ENCODE assay signal across 9 cellular contexts in the genomic region with DNA sequence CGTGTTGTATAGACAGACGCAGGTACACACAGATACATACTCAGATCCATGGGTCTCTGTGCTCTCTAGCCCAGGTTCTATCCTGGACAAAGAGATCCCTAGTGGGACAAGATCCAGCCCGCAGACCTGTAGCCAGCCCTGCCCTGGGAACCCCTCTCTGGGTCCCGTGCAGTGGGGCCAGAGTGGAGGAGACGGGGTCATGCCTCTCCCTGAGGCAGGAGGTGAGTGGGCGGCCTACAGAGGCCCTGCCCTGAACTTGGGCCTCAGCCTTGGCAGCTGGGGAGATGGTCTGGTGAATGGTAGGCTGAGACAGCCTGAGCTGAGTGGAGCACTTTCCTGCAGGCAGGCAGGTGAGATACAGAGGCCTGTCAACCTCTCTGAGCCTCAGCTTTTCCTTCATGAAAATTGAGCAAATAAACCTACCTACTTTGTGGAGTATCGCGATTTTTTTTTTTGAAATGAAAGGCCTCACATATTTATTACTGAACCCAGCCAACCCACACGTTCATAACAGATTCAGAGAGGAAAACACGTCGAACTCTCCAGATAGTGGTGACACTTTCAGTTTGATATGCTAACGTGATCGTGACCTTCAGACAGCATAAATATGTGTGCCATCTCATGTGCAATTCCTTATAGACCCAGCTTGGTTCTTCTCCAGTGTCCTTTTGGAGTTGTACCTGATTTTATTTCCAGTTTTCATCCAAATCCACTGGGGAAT. TPM values are rescaled to one million over a fixed set of nuclear protein-coding genes. Genes with fewer than 3 reads are reported as not detected.
DNase-seq lines count a peak whose midpoint lies in the region; ATAC-seq, FAIRE-seq and TF ChIP-seq lines count a peak whose summit lies in the region.
"Had no signal": no experiment of that assay in that cellular context is flagged by ENCODE, and none has a peak within 500 bp of the region (broad histone marks: within the 10 kb centered on the region; RNA-seq: fewer than 3 reads in every experiment).

No MANE protein-coding gene starts in this region.

- intact Hi-C loops in kidney (cut with DNase I): no loop called here

- peaks cover 0 to 11% of the 10 kb centered on the region in 2 donors for H3K4me1 ChIP-seq in kidney (ENCODE audit: control insufficient read depth in 1 of 2, insufficient read depth in 1 of 2, low read depth in 1 of 2, low read length in 2 of 2)

- no peaks in the 10 kb centered on the region for H3K9me3 Mint-ChIP-seq in activated CD8-positive, alpha-beta T cell treated with anti-CD3 and anti-CD28 coated beads, Interleukin-2, amount 10 ng/mL, durations not matched to agents 7 days and 5 days (ENCODE audit: insufficient read depth)

- peak overlapping the region; percentile 90 for H3K27ac Mint-ChIP-seq in activated CD8-positive, alpha-beta T cell treated with anti-CD3 and anti-CD28 coated beads, Interleukin-2, amount 10 ng/mL, durations not matched to agents 7 days and 5 days

- peak overlapping the region; percentile 27 to 71 for H3K27ac ChIP-seq in kidney (ENCODE audit: low read depth in 2 of 2, low read length in 2 of 2)

- peaks cover 0 to 2% of the 10 kb centered on the region in 2 donors for H3K36me3 ChIP-seq in kidney (ENCODE audit: control insufficient read depth in 1 of 2, insufficient read depth in 2 of 2, low read length in 2 of 2)

- peaks cover 57% of the 10 kb centered on the region for H3K4me1 Mint-ChIP-seq in activated CD8-positive, alpha-beta T cell treated with anti-CD3 and anti-CD28 coated beads, Interleukin-2, amount 10 ng/mL, durations not matched to agents 7 days and 5 days (ENCODE audit: low read depth)

- H3K9me3 ChIP-seq in kidney (ENCODE audit: control insufficient read depth in 1 of 2, low read length in 2 of 2): no peaks in the 10 kb centered on the region
- H3K9me3 ChIP-seq: SK-N-SH had no signal

- H3K27me3 Mint-ChIP-seq in activated CD8-positive, alpha-beta T cell treated with anti-CD3 and anti-CD28 coated beads, Interleukin-2, amount 10 ng/mL, durations not matched to agents 7 days and 5 days (ENCODE audit: low read depth): no peaks in the 10 kb centered on the region

- no peak overlapping the region for H3K9ac ChIP-seq in kidney (ENCODE audit: low read length in 2 of 2)
- H3K9ac ChIP-seq: SK-N-SH had no signal

- ATAC-seq in activated CD8-positive, alpha-beta T cell treated with anti-CD3 and anti-CD28 coated beads, Interleukin-2, amount 10 ng/mL, durations not matched to agents 7 days and 5 days: no peak
- ATAC-seq in HG02798 (IDR thresholded peaks at IDR 0.05; ENCODE audit: poor library complexity, unreplicated experiment): no peak
- no peak for ATAC-seq in HG02852 (IDR thresholded peaks at IDR 0.05; ENCODE audit: unreplicated experiment)

- TF ChIP-seq POLR2A in GM19193 (IDR thresholded peaks at IDR 0.05; ENCODE audit: extremely low read depth, insufficient read depth, insufficient read length): peak; percentile 33

- CTCF ChIA-PET in activated CD8-positive, alpha-beta T cell treated with anti-CD3 and anti-CD28 coated beads, Interleukin-2, amount 10 ng/mL, durations not matched to agents 7 days and 5 days (lab: Charles Lee): interaction anchor here (0.6 to 0.7 kb wide), 3 partner anchors 8 to 37 kb away, joined by 3 to 4 read pairs (median 3); no protein-coding TSS in a partner anchor

- H3K36me3 Mint-ChIP-seq in activated CD8-positive, alpha-beta T cell treated with anti-CD3 and anti-CD28 coated beads, Interleukin-2, amount 10 ng/mL, durations not matched to agents 7 days and 5 days (ENCODE audit: low read depth): peaks cover 19% of the 10 kb centered on the region

- peak; percentile 54 for DNase-seq in activated CD8-positive, alpha-beta T cell treated with anti-CD3 and anti-CD28 coated beads, Interleukin-2, amount 10 ng/mL, durations not matched to agents 7 days and 5 days
- no peak for DNase-seq in kidney
- peak; percentile 17 to 35 for DNase-seq in stimulated activated CD4-positive, alpha-beta T cell treated with anti-CD3 and anti-CD28 coated beads, Interleukin-4, amount 100 ng/mL, for 4 hours
- DNase-seq in islet precursor cell: no peak
- DNase-seq in 8988T: no peak
- DNase-seq: SK-N-SH had no signal

- POLR2A ChIA-PET in activated CD8-positive, alpha-beta T cell treated with anti-CD3 and anti-CD28 coated beads, Interleukin-2, amount 10 ng/mL, durations not matched to agents 7 days and 5 days (lab: Charles Lee): interaction anchor here (0.6 to 2.3 kb wide), 5 partner anchors 10 to 197 kb away, joined by 3 to 28 read pairs (median 6); a partner anchor contains a TSS

- no peak overlapping the region for H3K4me3 ChIP-seq in kidney (ENCODE audit: low read length in 2 of 2)

- no peak for TF ChIP-seq CTCF in kidney (IDR thresholded peaks at IDR 0.05; ENCODE audit: borderline replicate concordance, extremely low read depth, insufficient read depth)

- H3K4me3 Mint-ChIP-seq in activated CD8-positive, alpha-beta T cell treated with anti-CD3 and anti-CD28 coated beads, Interleukin-2, amount 10 ng/mL, durations not matched to agents 7 days and 5 days: peak overlapping the region; percentile 54

- FAIRE-seq in kidney (lab: Jason Lieb, UNC): no peak

RNA-seq across cellular contexts. Expression of a gene that starts 3.4 kb away (rescaled TPM):
- 100 to 1,000 TPM; 462 to 469 TPM for total RNA-seq in activated CD8-positive, alpha-beta T cell treated with anti-CD3 and anti-CD28 coated beads, Interleukin-2, amount 10 ng/mL, durations not matched to agents 7 days and 5 days
- 181 TPM for total RNA-seq in kidney
- polyA plus RNA-seq in kidney (ENCODE audit: insufficient read depth, low read depth, low replicate concordance): 117 TPM

RNA-seq across cellular contexts. Expression of a gene that starts 10.6 kb away (rescaled TPM):
- 1 to 10 TPM; 3.7 to 4.2 TPM for total RNA-seq in activated CD8-positive, alpha-beta T cell treated with anti-CD3 and anti-CD28 coated beads, Interleukin-2, amount 10 ng/mL, durations not matched to agents 7 days and 5 days
- 6.3 TPM for total RNA-seq in kidney
- 0.82 TPM for polyA plus RNA-seq in kidney (ENCODE audit: insufficient read depth, low read depth, low replicate concordance)

RNA-seq across cellular contexts. Expression of a gene that starts 38.0 kb away (rescaled TPM):
- total RNA-seq in activated CD8-positive, alpha-beta T cell treated with anti-CD3 and anti-CD28 coated beads, Interleukin-2, amount 10 ng/mL, durations not matched to agents 7 days and 5 days: 100 to 1,000 TPM; 199 to 215 TPM
- 87.7 TPM for total RNA-seq in kidney
- 245 TPM for polyA plus RNA-seq in kidney (ENCODE audit: insufficient read depth, low read depth, low replicate concordance)

RNA-seq across cellular contexts. Expression of a gene that starts 55.5 kb away (rescaled TPM):
- 10 to 100 TPM; 30.1 to 34.5 TPM for total RNA-seq in activated CD8-positive, alpha-beta T cell treated with anti-CD3 and anti-CD28 coated beads, Interleukin-2, amount 10 ng/mL, durations not matched to agents 7 days and 5 days
- 54.5 TPM for total RNA-seq in kidney
- polyA plus RNA-seq in kidney (ENCODE audit: insufficient read depth, low read depth, low replicate concordance): 76.1 TPM

RNA-seq across cellular contexts. Expression of a gene that starts 58.6 kb away (rescaled TPM):
- total RNA-seq in activated CD8-positive, alpha-beta T cell treated with anti-CD3 and anti-CD28 coated beads, Interleukin-2, amount 10 ng/mL, durations not matched to agents 7 days and 5 days: under 1 TPM in 1 of 2 experiments, not detected in 1; 0.08 TPM
- 2.0 TPM for total RNA-seq in kidney
- not detected for polyA plus RNA-seq in kidney (ENCODE audit: insufficient read depth, low read depth, low replicate concordance)

Comparison
In these comparisons a context has a peak if more than half of its experiments do, and no peak if none do; other contexts are left out.
1. DNase-seq: peak in activated CD8-positive, alpha-beta T cell treated with anti-CD3 and anti-CD28 coated beads, Interleukin-2, amount 10 ng/mL, durations not matched to agents 7 days and 5 days (single experiment) and stimulated activated CD4-positive, alpha-beta T cell treated with anti-CD3 and anti-CD28 coated beads, Interleukin-4, amount 100 ng/mL, for 4 hours (2 of 2); none in kidney (single experiment), islet precursor cell (single experiment) and 8988T (single experiment).